ENCODE assay signal across 8 cellular contexts in genomic region chr17:59963738-59964454, GRCh38. TPM values are rescaled to one million over a fixed set of nuclear protein-coding genes. Genes with fewer than 3 reads are reported as not detected.
DNase-seq lines count a peak whose midpoint lies in the region; ATAC-seq and TF ChIP-seq lines count a peak whose summit lies in the region.

No MANE protein-coding gene starts in this region.

- H3K27me3 Mint-ChIP-seq in CD4-positive, CD25-positive, alpha-beta regulatory T cell, result no peaks in the 10 kb centered on the region

- peak; percentile 38 to 50 for ATAC-seq in CD4-positive, CD25-positive, alpha-beta regulatory T cell (ENCODE audit: low read depth in 2 of 2)
- ATAC-seq in GM21367 (IDR thresholded peaks at IDR 0.05; ENCODE audit: unreplicated experiment), result peak; percentile 28
- peak; percentile 48 to 68 (median 55) for ATAC-seq in heart left ventricle
- peak; percentile 62 to 78 for ATAC-seq in upper lobe of left lung (ENCODE audit: low FRiP score in 2 of 2)

- peak overlapping the region; percentile 83 for H3K27ac ChIP-seq in CD4-positive, CD25-positive, alpha-beta regulatory T cell (ENCODE audit: insufficient read depth, low read length, poor library complexity, severe bottlenecking)
- H3K27ac ChIP-seq in HUES6 (ENCODE audit: low read depth, low read length) (no peak overlapping the region), SJCRH30 (peak overlapping the region; percentile 61), adrenal gland (peak overlapping the region; percentile 79 to 96 (median 93)), heart left ventricle (peak overlapping the region; percentile 76 to 97 (median 94)), upper lobe of left lung (peak overlapping the region; percentile 89 to 97 (median 94))

- H3K9me3 ChIP-seq in CD4-positive, CD25-positive, alpha-beta regulatory T cell (ENCODE audit: control insufficient read depth in 2 of 2, low read length in 2 of 2), result no peaks in the 10 kb centered on the region
- H3K9me3 ChIP-seq in HUES6 (ENCODE audit: control insufficient read depth, insufficient read depth, low read depth, low read length) (no peaks in the 10 kb centered on the region), SJCRH30 (replicated peaks) (no peaks in the 10 kb centered on the region), adrenal gland (replicated peaks in 1 of 3) (no peaks in the 10 kb centered on the region), heart left ventricle (no peaks in the 10 kb centered on the region), upper lobe of left lung (no peaks in the 10 kb centered on the region)

- no peaks in the 10 kb centered on the region for H3K9me3 Mint-ChIP-seq in CD4-positive, CD25-positive, alpha-beta regulatory T cell

- 2 to 3% (median 3%) methylated on average over 20 to 21 of the region's 21 CpGs for WGBS in adrenal gland, 4 donors
- WGBS in heart left ventricle, 4 donors, result 3 to 5% (median 4%) methylated on average over 21 of the region's 21 CpGs
- WGBS in upper lobe of left lung, 2 donors, result 4 to 5% methylated on average over 20 to 21 of the region's 21 CpGs

- no peak for TF ChIP-seq EP300 in upper lobe of left lung (IDR thresholded peaks at IDR 0.05)

- H3K4me3 ChIP-seq in CD4-positive, CD25-positive, alpha-beta regulatory T cell (ENCODE audit: low read depth, low read length), result peak overlapping the region; percentile 99
- H3K4me3 ChIP-seq in HUES6 (ENCODE audit: low read depth, low read length), result peak overlapping the region; percentile 69
- H3K4me3 ChIP-seq in SJCRH30, result peak overlapping the region; percentile 93
- peak overlapping the region; percentile 28 to 76 (median 44) for H3K4me3 ChIP-seq in adrenal gland
- peak overlapping the region; percentile 49 to 98 (median 84) for H3K4me3 ChIP-seq in heart left ventricle
- H3K4me3 ChIP-seq in upper lobe of left lung, result peak overlapping the region; percentile 56 to 85 (median 78)

- TF ChIP-seq CTCF in adrenal gland (IDR thresholded peaks at IDR 0.05) (no peak), heart left ventricle (IDR thresholded peaks at IDR 0.05) (no peak), upper lobe of left lung (IDR thresholded peaks at IDR 0.05) (no peak)

- H3K4me3 Mint-ChIP-seq in CD4-positive, CD25-positive, alpha-beta regulatory T cell, result peak overlapping the region; percentile 92 to 99 (median 96)

- peak overlapping the region; percentile 92 to 99 (median 98) for H3K27ac Mint-ChIP-seq in CD4-positive, CD25-positive, alpha-beta regulatory T cell

- H3K36me3 Mint-ChIP-seq in CD4-positive, CD25-positive, alpha-beta regulatory T cell, result peaks cover 4% of the 10 kb centered on the region

- H3K4me1 ChIP-seq in CD4-positive, CD25-positive, alpha-beta regulatory T cell (ENCODE audit: control insufficient read depth, insufficient read depth, low read length, poor library complexity, severe bottlenecking), result peaks cover 20% of the 10 kb centered on the region
- H3K4me1 ChIP-seq in HUES6 (ENCODE audit: control insufficient read depth, insufficient read depth, low read length) (peaks cover 8% of the 10 kb centered on the region; the same call in 1 of the 2 replicates), SJCRH30 (no peaks in the 10 kb centered on the region), adrenal gland (replicated peaks in 1 of 2) (peaks cover 11 to 25% of the 10 kb centered on the region in 2 donors), heart left ventricle (peaks cover 0 to 23% (median 15%) of the 10 kb centered on the region in 12 donors), upper lobe of left lung (peaks cover 10 to 18% (median 17%) of the 10 kb centered on the region in 4 donors)

- no peaks in the 10 kb centered on the region for H3K36me3 ChIP-seq in CD4-positive, CD25-positive, alpha-beta regulatory T cell (ENCODE audit: control insufficient read depth, insufficient read depth, low read length)
- H3K36me3 ChIP-seq in HUES6 (ENCODE audit: control insufficient read depth, insufficient read depth, low read length), result no peaks in the 10 kb centered on the region
- H3K36me3 ChIP-seq in SJCRH30, result no peaks in the 10 kb centered on the region
- H3K36me3 ChIP-seq in adrenal gland (replicated peaks in 1 of 2), result no peaks in the 10 kb centered on the region
- peaks cover 0 to 33% (median 12%) of the 10 kb centered on the region in 9 donors for H3K36me3 ChIP-seq in heart left ventricle
- H3K36me3 ChIP-seq in upper lobe of left lung, result peaks cover 0 to 4% (median 0%) of the 10 kb centered on the region in 4 donors

- H3K4me1 Mint-ChIP-seq in CD4-positive, CD25-positive, alpha-beta regulatory T cell, result peaks cover 12 to 37% (median 25%) of the 10 kb centered on the region in 4 donors

- intact Hi-C loops in adrenal gland (cut with DNase I) (no loop called here), heart left ventricle (cut with DNase I) (loop anchor here in 4 of 10 donors (2.0 to 10.0 kb wide), 5 partner anchors 49 to 73 kb away; partner anchors contain the start of genes RPS6KB1 (in 2 of the 4) and TUBD1 (in 2 of the 4)), posterior cingulate gyrus (cut with DNase I) (no loop called here)

- TF ChIP-seq POLR2A in adrenal gland (IDR thresholded peaks at IDR 0.05) (peak in 1 of 2 donors; percentile 66), heart left ventricle (IDR thresholded peaks at IDR 0.05) (no peak), upper lobe of left lung (IDR thresholded peaks at IDR 0.05) (no peak)

- no peaks in the 10 kb centered on the region for H3K27me3 ChIP-seq in CD4-positive, CD25-positive, alpha-beta regulatory T cell (ENCODE audit: control insufficient read depth, insufficient read depth, low read length)
- H3K27me3 ChIP-seq in HUES6 (ENCODE audit: control insufficient read depth, insufficient read depth, low read length), result peaks cover 11% of the 10 kb centered on the region
- H3K27me3 ChIP-seq in SJCRH30, result no peaks in the 10 kb centered on the region
- H3K27me3 ChIP-seq in adrenal gland, result no peaks in the 10 kb centered on the region
- H3K27me3 ChIP-seq in heart left ventricle, result no peaks in the 10 kb centered on the region
- no peaks in the 10 kb centered on the region for H3K27me3 ChIP-seq in upper lobe of left lung

- DNase-seq in CD4-positive, CD25-positive, alpha-beta regulatory T cell, result peak in 2 of 3 donors; percentile 18 to 62
- peak; percentile 39 to 61 for DNase-seq in SJCRH30
- DNase-seq in adrenal gland, result peak; percentile 50 to 81 (median 68)
- DNase-seq in heart left ventricle, result peak in 4 of 5 donors; percentile 50 to 68 (median 53)
- DNase-seq in posterior cingulate gyrus, result peak in 9 of 10 donors; percentile 16 to 87 (median 42)
- peak in 1 of 2 donors; percentile 51 for DNase-seq in upper lobe of left lung

- peak overlapping the region; percentile 71 for H3K9ac ChIP-seq in HUES6 (ENCODE audit: low read length)

RNA-seq across cellular contexts. Expression of gene RNFT1, which starts 0.6 kb away (rescaled TPM):
- 27.0 TPM for total RNA-seq in CD4-positive, CD25-positive, alpha-beta regulatory T cell
- polyA plus RNA-seq in CD4-positive, CD25-positive, alpha-beta regulatory T cell, result 10 to 100 TPM; 29.1 to 38.0 (median 30.5) TPM
- total RNA-seq in SJCRH30 (2014; rRNA removed; shearing (Covaris generic)), result 13.9 and 15.0 TPM in 2 replicates
- total RNA-seq in adrenal gland (10 to 100 TPM; 12.2 to 31.7 (median 23.2) TPM), heart left ventricle (10 to 100 TPM in 2 of 9 donors, 1 to 10 TPM in 7; 4.7 to 18.0 (median 8.8) TPM), upper lobe of left lung (10 to 100 TPM in 5 of 6 donors, 1 to 10 TPM in 1; 5.8 to 40.3 (median 28.8) TPM)
- polyA plus RNA-seq in adrenal gland (10 to 100 TPM in 2 of 3 donors, 1 to 10 TPM in 1; 9.8 to 29.7 (median 23.3) TPM), heart left ventricle (10 to 100 TPM in 1 of 2 donors, 1 to 10 TPM in 1; 9.4 to 11.2 TPM)

Comparison
In these comparisons a context has a peak if more than half of its experiments do, and no peak if none do; other contexts are left out.
1. H3K4me3 ChIP-seq: peak in every context shown above with its lines; median percentile 99 in CD4-positive, CD25-positive, alpha-beta regulatory T cell; 93 in SJCRH30; 84 in heart left ventricle; 78 in upper lobe of left lung; 69 in HUES6; 44 in adrenal gland.